Comparison of ENCODE assay signal across 1 cellular context in the genomic region with DNA sequence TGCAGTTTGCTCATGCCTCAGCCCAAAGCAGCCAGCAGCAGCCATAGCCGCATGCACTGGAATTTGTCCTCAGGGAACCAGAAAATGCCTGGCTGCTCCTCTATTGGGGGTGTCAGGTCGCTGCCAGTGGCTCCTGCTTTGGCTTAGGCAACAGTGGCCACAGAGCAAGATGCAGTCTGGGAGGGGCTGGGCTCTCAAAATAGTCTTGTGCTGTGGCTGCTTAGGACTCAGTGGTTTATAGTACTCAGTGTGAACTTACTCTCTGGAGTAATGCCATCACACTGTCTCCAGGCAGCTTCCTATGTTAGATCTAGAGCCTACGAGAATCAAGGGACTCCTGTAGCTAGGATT.
TF ChIP-seq lines count a peak whose summit lies in the region.

No MANE protein-coding gene starts in this region.

TF ChIP-seq in K562, 482 proteins besides CTCF, POLR2A, EP300 and RAD21 (continued from another document):
- TF ChIP-seq, protein P1, sequence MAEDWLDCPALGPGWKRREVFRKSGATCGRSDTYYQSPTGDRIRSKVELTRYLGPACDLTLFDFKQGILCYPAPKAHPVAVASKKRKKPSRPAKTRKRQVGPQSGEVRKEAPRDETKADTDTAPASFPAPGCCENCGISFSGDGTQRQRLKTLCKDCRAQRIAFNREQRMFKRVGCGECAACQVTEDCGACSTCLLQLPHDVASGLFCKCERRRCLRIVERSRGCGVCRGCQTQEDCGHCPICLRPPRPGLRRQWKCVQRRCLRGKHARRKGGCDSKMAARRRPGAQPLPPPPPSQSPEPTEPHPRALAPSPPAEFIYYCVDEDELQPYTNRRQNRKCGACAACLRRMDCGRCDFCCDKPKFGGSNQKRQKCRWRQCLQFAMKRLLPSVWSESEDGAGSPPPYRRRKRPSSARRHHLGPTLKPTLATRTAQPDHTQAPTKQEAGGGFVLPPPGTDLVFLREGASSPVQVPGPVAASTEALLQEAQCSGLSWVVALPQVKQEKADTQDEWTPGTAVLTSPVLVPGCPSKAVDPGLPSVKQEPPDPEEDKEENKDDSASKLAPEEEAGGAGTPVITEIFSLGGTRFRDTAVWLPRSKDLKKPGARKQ (CRISPR knock-in tag; IDR thresholded peaks at IDR 0.05): no peak
